Comparison of ENCODE assay signal across 17 cellular contexts in genomic region chr14:96206461-96206860, GRCh38. TPM values are rescaled to one million over a fixed set of nuclear protein-coding genes. Genes with fewer than 3 reads are reported as not detected.
DNase-seq lines count a peak whose midpoint lies in the region; ATAC-seq and TF ChIP-seq lines count a peak whose summit lies in the region.
"Had no signal": no experiment of that assay in that cellular context is flagged by ENCODE, and none has a peak within 500 bp of the region (broad histone marks: within the 10 kb centered on the region; RNA-seq: fewer than 3 reads in every experiment).

No MANE protein-coding gene starts in this region.

- DNase-seq in GM23248: no peak
- peak; percentile 27 for DNase-seq in RWPE1 (ENCODE audit: low spot score)
- DNase-seq in fibroblast of lung (ENCODE audit: low read depth in 2 of 2): no peak
- no peak for DNase-seq in psoas muscle
- no peak for DNase-seq in NCI-H1694 treated with DMSO at 0.1 percent for 48 hours (lab: John Stamatoyannopoulos, UW)
- DNase-seq: activated CD4-positive, alpha-beta T cell treated with anti-CD3 and anti-CD28 coated beads for 36 hours; aorta; CD8-positive, alpha-beta T cell; endodermal cell; NCI-H2029 had no signal

- in situ Hi-C loops in GM23248 (cut with MboI): no loop called here

- H2AFZ ChIP-seq in GM23248 (no peak overlapping the region), fibroblast of lung (ENCODE audit: low read length) (no peak overlapping the region)

- H3K27me3 ChIP-seq in GM23248 (replicated peaks; ENCODE audit: insufficient read depth) (no peaks in the 10 kb centered on the region), fibroblast of lung (ENCODE audit: control insufficient read depth, insufficient read depth, low read length) (no peaks in the 10 kb centered on the region), psoas muscle (ENCODE audit: insufficient read depth in 3 of 3, low read length in 2 of 3) (peaks cover 0 to 19% (median 10%) of the 10 kb centered on the region in 3 donors)

- H3K9me3 ChIP-seq in GM23248 (ENCODE audit: low read depth) (no peaks in the 10 kb centered on the region), fibroblast of lung (ENCODE audit: control insufficient read depth, insufficient read depth, low read depth, low read length) (no peaks in the 10 kb centered on the region), psoas muscle (no peaks in the 10 kb centered on the region)

- no peaks in the 10 kb centered on the region for H3F3A ChIP-seq in GM23248 (ENCODE audit: insufficient read depth)

- peaks cover 80% of the 10 kb centered on the region for H3K79me2 ChIP-seq in GM23248 (ENCODE audit: insufficient read depth)
- peaks cover 3% of the 10 kb centered on the region for H3K79me2 ChIP-seq in fibroblast of lung (ENCODE audit: control insufficient read depth, insufficient read depth, low read length)

- TF ChIP-seq CTCF in RWPE1 (conservative IDR thresholded peaks at IDR 0.05; ENCODE audit: low read depth) (no peak), fibroblast of lung (conservative IDR thresholded peaks at IDR 0.05 in 1 of 2, IDR thresholded peaks at IDR 0.05 in 1 of 2; ENCODE audit: low read depth in 1 of 2, low read length in 2 of 2) (no peak), psoas muscle (IDR thresholded peaks at IDR 0.05) (no peak)

- H4K20me1 ChIP-seq in GM23248 (ENCODE audit: insufficient read depth) (no peaks in the 10 kb centered on the region), fibroblast of lung (ENCODE audit: control insufficient read depth, extremely low read depth, insufficient read depth, low read length) (no peaks in the 10 kb centered on the region)

- H3K27ac ChIP-seq in GM23248: 0 out of 2 replicates have a peak overlapping the region, but pooled peaks have one; percentile 32
- peak overlapping the region; percentile 90 for H3K27ac ChIP-seq in RWPE1
- no peak overlapping the region for H3K27ac ChIP-seq in fibroblast of lung (ENCODE audit: insufficient read depth, low read length)
- H3K27ac ChIP-seq in skin epidermis: peak overlapping the region in 13 of 21 experiments; percentile 35 to 90 (median 76)
- H3K27ac ChIP-seq in psoas muscle: no peak overlapping the region
- H3K27ac ChIP-seq: KMS-11 had no signal

- peak overlapping the region; percentile 86 for H3K4me3 ChIP-seq in GM23248
- peak overlapping the region; percentile 26 to 92 (median 74) for H3K4me3 ChIP-seq in fibroblast of lung (replicated peaks in 1 of 4; ENCODE audit: control extremely low read depth in 1 of 4, insufficient read depth in 1 of 4, low read depth in 3 of 4, low read length in 4 of 4)
- peak overlapping the region in 5 of 7 experiments; percentile 36 to 49 (median 46) for H3K4me3 ChIP-seq in skin epidermis
- H3K4me3 ChIP-seq in psoas muscle: no peak overlapping the region

- H3K9me2 ChIP-seq in GM23248 (ENCODE audit: insufficient read depth): no peaks in the 10 kb centered on the region

- ATAC-seq in psoas muscle (no peak), HG02973 (IDR thresholded peaks at IDR 0.05; ENCODE audit: unreplicated experiment) (no peak), GM19351 (IDR thresholded peaks at IDR 0.05; ENCODE audit: unreplicated experiment) (no peak)
- ATAC-seq: activated CD4-positive, alpha-beta T cell treated with anti-CD3 and anti-CD28 coated beads for 36 hours; CD8-positive, alpha-beta T cell; stimulated activated effector memory CD8-positive, alpha-beta T cell treated with anti-CD3 and anti-CD28 coated beads, Interleukin-12 subunit alpha, Interleukin-12 subunit beta, amount 100 ng/mL, for 72 hours had no signal

- peak overlapping the region; percentile 89; the same call in 1 of the 2 replicates for H3K9ac ChIP-seq in GM23248
- no peak overlapping the region for H3K9ac ChIP-seq in fibroblast of lung (ENCODE audit: insufficient read depth, low read length)
- H3K9ac ChIP-seq: KMS-11 had no signal

- H3K36me3 ChIP-seq in GM23248 (ENCODE audit: low read depth) (no peaks in the 10 kb centered on the region), fibroblast of lung (ENCODE audit: control insufficient read depth, insufficient read depth, low read length) (no peaks in the 10 kb centered on the region), psoas muscle (ENCODE audit: insufficient read depth in 1 of 2, low read depth in 1 of 2) (no peaks in the 10 kb centered on the region)

- POLR2A ChIA-PET in RWPE1 (lab: Yijun Ruan, JAX; ENCODE audit: low non-redundant PET): no interaction called here

- CTCF ChIA-PET in RWPE1 (lab: Yijun Ruan, JAX): interaction anchor here (0.8 kb wide), 1 partner anchor 69 kb away, joined by 3 read pairs; no protein-coding TSS in a partner anchor

- H3K4me1 ChIP-seq in GM23248 (ENCODE audit: insufficient read depth): peaks cover 27% of the 10 kb centered on the region; the same call in 1 of the 2 replicates
- peaks cover 7% of the 10 kb centered on the region for H3K4me1 ChIP-seq in fibroblast of lung (ENCODE audit: control insufficient read depth, extremely low read depth, insufficient read depth, low read length)
- no peaks in the 10 kb centered on the region for H3K4me1 ChIP-seq in psoas muscle

- 42 to 45% methylated on average over 8 of the region's 8 CpGs for WGBS in GM23248 (ENCODE audit: low coverage in 1 of 2, low lambda C conversion rate in 2 of 2, missing lambda C conversion rate in 2 of 2), 2 experiments
- 47 to 58% (median 51%) methylated on average over 8 of the region's 8 CpGs for WGBS in psoas muscle, 3 donors

- intact Hi-C loops in psoas muscle (cut with DNase I): no loop called here

- H3K4me2 ChIP-seq in GM23248 (ENCODE audit: unreplicated experiment): peak overlapping the region; percentile 75
- H3K4me2 ChIP-seq in fibroblast of lung (ENCODE audit: extremely low read depth, insufficient read depth, low read length): peak overlapping the region; percentile 83
- H3K4me2 ChIP-seq: KMS-11 had no signal

RNA-seq across cellular contexts. Expression of gene BDKRB2, which starts 1.8 kb away (rescaled TPM):
- 14.4 and 15.8 TPM in 2 replicates for total RNA-seq in GM23248 (2014; rRNA removed; shearing (Covaris generic))
- polyA plus RNA-seq in GM23248 (2016; fragmentation: Nextera tagmentation; extraction: Ambion mirVana) (12.4 and 13.3 TPM in 2 replicates), fibroblast of lung (24.0 and 26.8 TPM in 2 replicates), psoas muscle (under 1 TPM; 0.21 to 0.49 (median 0.35) TPM)
- total RNA-seq in fibroblast of lung (43.9 and 91.5 TPM in 2 replicates), psoas muscle (under 1 TPM; 0.11 to 0.56 (median 0.39) TPM)
- 21.6 and 22.3 TPM in 2 replicates for polyA plus RNA-seq in fibroblast of lung (2012)
- polyA minus RNA-seq in fibroblast of lung (ENCODE audit: low replicate concordance): 60.4 and 98.7 TPM in 2 replicates
- total RNA-seq: activated CD4-positive, alpha-beta T cell treated with anti-CD3 and anti-CD28 coated beads for 36 hours; CD8-positive, alpha-beta T cell; T-helper 1 cell treated with Interleukin-12 subunit alpha and Interleukin-12 subunit beta and Interleukin-4 antibody, amounts not matched to agents 30 ng/mL and 1 ng/mL, for 36 hours had no signal
- polyA plus RNA-seq: aorta had no signal

RNA-seq across cellular contexts. Expression of gene BDKRB1, which starts 49.5 kb away (rescaled TPM):
- total RNA-seq in GM23248 (2014; rRNA removed; shearing (Covaris generic)): 3.9 and 5.5 TPM in 2 replicates
- 12.9 and 15.1 TPM in 2 replicates for polyA plus RNA-seq in GM23248 (2016; fragmentation: Nextera tagmentation; extraction: Ambion mirVana)
- 16.7 and 22.5 TPM in 2 replicates for total RNA-seq in fibroblast of lung
- polyA plus RNA-seq in fibroblast of lung: 5.4 and 32.9 TPM in 2 replicates
- 6.7 and 39.4 TPM in 2 replicates for polyA plus RNA-seq in fibroblast of lung (2012)
- 11.7 and 81.0 TPM in 2 replicates for polyA minus RNA-seq in fibroblast of lung (ENCODE audit: low replicate concordance)
- under 1 TPM in 1 of 4 donors, not detected in 3; 0.75 TPM for total RNA-seq in psoas muscle
- polyA plus RNA-seq in psoas muscle: under 1 TPM in 2 of 3 donors, not detected in 1; 0.06 to 0.13 TPM
- total RNA-seq: activated CD4-positive, alpha-beta T cell treated with anti-CD3 and anti-CD28 coated beads for 36 hours; CD8-positive, alpha-beta T cell; osteocyte; T-helper 1 cell treated with Interleukin-12 subunit alpha and Interleukin-12 subunit beta and Interleukin-4 antibody, amounts not matched to agents 30 ng/mL and 1 ng/mL, for 36 hours had no signal

Comparison
In these comparisons a context has a peak if more than half of its experiments do, and no peak if none do; other contexts are left out.
1. H3K27ac ChIP-seq: peak in GM23248 (single experiment), RWPE1 (single experiment) and skin epidermis (13 of 21); none in fibroblast of lung (single experiment) and psoas muscle (single experiment).